10 cellular contexts compared by ENCODE assay signal in the genomic region with DNA sequence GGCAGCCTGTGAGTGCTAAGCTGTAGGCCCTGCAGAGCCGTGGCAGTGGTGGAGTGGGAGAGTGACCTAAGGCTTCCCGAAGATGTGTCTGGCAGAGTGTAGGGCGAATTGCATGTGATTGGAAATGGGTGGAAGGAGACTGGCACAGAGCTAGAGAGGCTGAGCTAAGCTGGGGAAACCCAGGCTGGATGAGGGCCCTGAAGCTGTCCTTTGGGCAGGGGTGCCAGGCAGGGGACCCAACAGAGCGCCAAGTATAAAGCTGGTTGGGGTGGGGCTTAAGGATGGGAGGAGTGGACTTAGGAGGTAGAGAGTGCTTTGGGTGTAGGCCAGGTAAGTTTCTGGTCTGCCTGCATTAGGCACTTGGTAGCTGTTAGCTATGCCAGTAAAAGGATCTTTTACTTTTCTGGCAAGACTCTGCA. TPM values are rescaled to one million over a fixed set of nuclear protein-coding genes. Genes with fewer than 3 reads are reported as not detected.
A peak's percentile ranks its signal among the peaks of the same experiment; 100 is the strongest.
DNase-seq lines count a peak whose midpoint lies in the region; ATAC-seq, FAIRE-seq and TF ChIP-seq lines count a peak whose summit lies in the region.
"Had no signal": no experiment of that assay in that cellular context is flagged by ENCODE, and none has a peak within 500 bp of the region (broad histone marks: within the 10 kb centered on the region; RNA-seq: fewer than 3 reads in every experiment).

No MANE protein-coding gene starts in this region.

- H3K36me3 Mint-ChIP-seq in activated T-helper 17 cell treated with anti-CD3 and anti-CD28 coated beads, Interleukin-2, amount 50 U/mL, for 72 hours (ENCODE audit: low read depth) = no peaks in the 10 kb centered on the region

- no peaks in the 10 kb centered on the region for H3K36me3 ChIP-seq in small intestine (ENCODE audit: control insufficient read depth in 2 of 2, insufficient read depth in 2 of 2, low read length in 2 of 2)
- H3K36me3 ChIP-seq: neutrophil had no signal

- intact Hi-C loops in left ventricle myocardium superior (cut with micrococcal nuclease) = no loop called here

- no peak for TF ChIP-seq POLR2A in GM12891 (IDR thresholded peaks at IDR 0.05; ENCODE audit: low read depth, low read length)

- WGBS in small intestine, 3 donors = 37 to 84% (median 71%) methylated on average over 4 of the region's 4 CpGs

- DNase-seq in GM12891 (ENCODE audit: insufficient read length, low spot score) (no peak), left ventricle myocardium superior (no peak), small intestine (peak; percentile 20), D721Med (ENCODE audit: insufficient read length, low spot score) (no peak)
- DNase-seq: activated CD4-positive, alpha-beta T cell treated with anti-CD3 and anti-CD28 coated beads for 1 hour had no signal

- H3K27me3 Mint-ChIP-seq in activated T-helper 17 cell treated with anti-CD3 and anti-CD28 coated beads, Interleukin-2, amount 50 U/mL, for 72 hours = no peaks in the 10 kb centered on the region

- FAIRE-seq in GM12891 (lab: Jason Lieb, UNC) (peak; percentile 13), small intestine (lab: Jason Lieb, UNC) (no peak), D721Med (lab: Jason Lieb, UNC) (no peak)

- H3K4me3 ChIP-seq in small intestine (ENCODE audit: low read depth in 1 of 2, low read length in 2 of 2) = no peak overlapping the region

- no peak overlapping the region for H3K4me3 Mint-ChIP-seq in activated T-helper 17 cell treated with anti-CD3 and anti-CD28 coated beads, Interleukin-2, amount 50 U/mL, for 72 hours

- peaks cover 44% of the 10 kb centered on the region for H3K4me1 Mint-ChIP-seq in activated T-helper 17 cell treated with anti-CD3 and anti-CD28 coated beads, Interleukin-2, amount 50 U/mL, for 72 hours

- no peak for TF ChIP-seq CTCF in D721Med (IDR thresholded peaks at IDR 0.05; ENCODE audit: insufficient read depth, missing control alignments)

- no peaks in the 10 kb centered on the region for H3K27me3 ChIP-seq in small intestine (ENCODE audit: control insufficient read depth in 2 of 2, insufficient read depth in 2 of 2, low read length in 2 of 2)
- H3K27me3 ChIP-seq: neutrophil had no signal

- no peaks in the 10 kb centered on the region for H3K9me3 Mint-ChIP-seq in activated T-helper 17 cell treated with anti-CD3 and anti-CD28 coated beads, Interleukin-2, amount 50 U/mL, for 72 hours

- no peak for ATAC-seq in activated T-helper 17 cell treated with anti-CD3 and anti-CD28 coated beads, Interleukin-2, amount 50 U/mL, for 72 hours (replicated peaks)
- ATAC-seq in left ventricle myocardium superior (peak; percentile 44), GM19351 (IDR thresholded peaks at IDR 0.05; ENCODE audit: unreplicated experiment) (no peak), HG03571 (IDR thresholded peaks at IDR 0.05; ENCODE audit: unreplicated experiment) (no peak), GM21737 (IDR thresholded peaks at IDR 0.05; ENCODE audit: unreplicated experiment) (no peak)

- H3K27ac Mint-ChIP-seq in activated T-helper 17 cell treated with anti-CD3 and anti-CD28 coated beads, Interleukin-2, amount 50 U/mL, for 72 hours = peak overlapping the region; percentile 83

- H3K27ac ChIP-seq in small intestine (ENCODE audit: low read depth in 1 of 2, low read length in 1 of 2) = peak overlapping the region in 1 of 2 donors; percentile 14
- H3K27ac ChIP-seq: neutrophil had no signal

- no peaks in the 10 kb centered on the region for H3K9me3 ChIP-seq in small intestine (ENCODE audit: control insufficient read depth, low read depth)
- H3K9me3 ChIP-seq: neutrophil had no signal

- peaks cover 3 to 10% of the 10 kb centered on the region in 2 donors for H3K4me1 ChIP-seq in small intestine (ENCODE audit: control insufficient read depth in 2 of 2, insufficient read depth in 1 of 2, low read depth in 1 of 2, low read length in 1 of 2)

TF ChIP-seq in GM12891, 5 proteins besides CTCF, POLR2A, EP300 and RAD21:
- TF ChIP-seq SPI1 (IDR thresholded peaks at IDR 0.05; ENCODE audit: low read depth, low read length) = no peak
- no peak for TF ChIP-seq PAX5 (IDR thresholded peaks at IDR 0.05; ENCODE audit: insufficient read depth, low read length, severe bottlenecking)
- TF ChIP-seq POLR2AphosphoS5 (IDR thresholded peaks at IDR 0.05; ENCODE audit: low read depth, low read length) = no peak
- TF ChIP-seq POU2F2 (IDR thresholded peaks at IDR 0.05; ENCODE audit: low read depth, low read length) = no peak
- no peak for TF ChIP-seq TAF1 (IDR thresholded peaks at IDR 0.05; ENCODE audit: low read depth, low read length)

RNA-seq across cellular contexts. Expression of a gene that starts 47.9 kb away (rescaled TPM):
- polyA plus RNA-seq in GM12891 (2012; ENCODE audit: low read depth, missing spikeins) = 9.3 TPM
- 10 to 100 TPM; 30.9 to 33.0 TPM for total RNA-seq in activated T-helper 17 cell treated with anti-CD3 and anti-CD28 coated beads, Interleukin-2, amount 50 U/mL, for 72 hours
- 20.5 TPM for total RNA-seq in left ventricle myocardium superior
- polyA plus RNA-seq in small intestine = 10 to 100 TPM; 14.6 to 33.1 (median 23.0) TPM
